17 cellular contexts compared by ENCODE assay signal in genomic region chr17:3040882-3041281, GRCh38. TPM values are rescaled to one million over a fixed set of nuclear protein-coding genes. Genes with fewer than 3 reads are reported as not detected.
A peak's percentile ranks its signal among the peaks of the same experiment; 100 is the strongest.
DNase-seq lines count a peak whose midpoint lies in the region; ATAC-seq and TF ChIP-seq lines count a peak whose summit lies in the region.
"Had no signal": no experiment of that assay in that cellular context is flagged by ENCODE, and none has a peak within 500 bp of the region (broad histone marks: within the 10 kb centered on the region; RNA-seq: fewer than 3 reads in every experiment).

No MANE protein-coding gene starts in this region.

- H2AFZ ChIP-seq in smooth muscle cell (ENCODE audit: low read depth) = no peak overlapping the region

- TF ChIP-seq CTCF in osteocyte (IDR thresholded peaks at IDR 0.05) = no peak
- no peak for TF ChIP-seq CTCF in smooth muscle cell (IDR thresholded peaks at IDR 0.05; ENCODE audit: borderline replicate concordance, insufficient read depth, poor library complexity, severe bottlenecking)

- no peak overlapping the region for H3K4me2 ChIP-seq in smooth muscle cell
- H3K4me2 ChIP-seq: BLaER1 had no signal

- no peak overlapping the region for H3K27ac Mint-ChIP-seq in T-helper 2 cell treated with Interferon-gamma antibody and Interleukin-4, amounts not matched to agents 5 μg/mL and 100 μg/mL, for 36 hours
- H3K27ac Mint-ChIP-seq in osteocyte (ENCODE audit: unreplicated experiment) = no peak overlapping the region
- H3K27ac Mint-ChIP-seq: H9, HFFc6 had no signal

- no peaks in the 10 kb centered on the region for H3F3A ChIP-seq in smooth muscle cell (ENCODE audit: low read depth)

- H3K27me3 ChIP-seq in smooth muscle cell (ENCODE audit: low read depth) = no peaks in the 10 kb centered on the region
- H3K27me3 ChIP-seq: BLaER1 had no signal

- no peaks in the 10 kb centered on the region for H3K79me2 ChIP-seq in smooth muscle cell (ENCODE audit: low read depth)

- H3K4me1 Mint-ChIP-seq in T-helper 2 cell treated with Interferon-gamma antibody and Interleukin-4, amounts not matched to agents 5 μg/mL and 100 μg/mL, for 36 hours (ENCODE audit: low read depth) = no peaks in the 10 kb centered on the region
- H3K4me1 Mint-ChIP-seq in osteocyte (ENCODE audit: unreplicated experiment) = no peaks in the 10 kb centered on the region
- H3K4me1 Mint-ChIP-seq: H9 had no signal

- no peaks in the 10 kb centered on the region for H3K27me3 Mint-ChIP-seq in T-helper 2 cell treated with Interferon-gamma antibody and Interleukin-4, amounts not matched to agents 5 μg/mL and 100 μg/mL, for 36 hours (ENCODE audit: low read depth)
- H3K27me3 Mint-ChIP-seq in osteocyte (ENCODE audit: unreplicated experiment) = peaks cover 6% of the 10 kb centered on the region

- no peak overlapping the region for H3K4me3 Mint-ChIP-seq in T-helper 2 cell treated with Interferon-gamma antibody and Interleukin-4, amounts not matched to agents 5 μg/mL and 100 μg/mL, for 36 hours
- no peak overlapping the region for H3K4me3 Mint-ChIP-seq in osteocyte (ENCODE audit: unreplicated experiment)
- H3K4me3 Mint-ChIP-seq: CD8-positive, alpha-beta memory T cell; H9; HFFc6 had no signal

- H3K4me1 ChIP-seq in smooth muscle cell (ENCODE audit: low read depth) = no peaks in the 10 kb centered on the region
- H3K4me1 ChIP-seq: Caco-2 had no signal

- H3K9me3 Mint-ChIP-seq in T-helper 2 cell treated with Interferon-gamma antibody and Interleukin-4, amounts not matched to agents 5 μg/mL and 100 μg/mL, for 36 hours = peaks cover 16% of the 10 kb centered on the region
- H3K9me3 Mint-ChIP-seq in osteocyte (ENCODE audit: unreplicated experiment) = peaks cover 7% of the 10 kb centered on the region

- 88% methylated on average over 5 of the region's 5 CpGs for WGBS in smooth muscle cell (ENCODE audit: low lambda C conversion rate)

- H3K27ac ChIP-seq in smooth muscle cell (ENCODE audit: low read depth) = no peak overlapping the region
- H3K27ac ChIP-seq: BLaER1 had no signal

- DNase-seq in T-helper 2 cell treated with Interferon-gamma antibody and Interleukin-4, amounts not matched to agents 5 μg/mL and 100 μg/mL, for 36 hours (ENCODE audit: low spot score) = peak; percentile 1
- no peak for DNase-seq in T-helper 2 cell
- peak; percentile 9 for DNase-seq in NCI-H2171 (lab: John Stamatoyannopoulos, UW)
- DNase-seq in left lobe of liver (ENCODE audit: low spot score) = peak; percentile 27
- peak; percentile 70 for DNase-seq in osteocyte (ENCODE audit: extremely low spot score, unreplicated experiment)
- no peak for DNase-seq in NCI-H1105 (lab: John Stamatoyannopoulos, UW)
- no peak for DNase-seq in smooth muscle cell (lab: John Stamatoyannopoulos, UW; ENCODE audit: unreplicated experiment)
- DNase-seq: 8988T; AML-193; Caco-2; CD8-positive, alpha-beta memory T cell; GOT3; H9; HFFc6 had no signal

- ATAC-seq in left lobe of liver (no peak), HG03139 (IDR thresholded peaks at IDR 0.05; ENCODE audit: unreplicated experiment) (no peak)

- H3K36me3 Mint-ChIP-seq in T-helper 2 cell treated with Interferon-gamma antibody and Interleukin-4, amounts not matched to agents 5 μg/mL and 100 μg/mL, for 36 hours (ENCODE audit: low read depth) = no peaks in the 10 kb centered on the region
- no peaks in the 10 kb centered on the region for H3K36me3 Mint-ChIP-seq in osteocyte (ENCODE audit: unreplicated experiment)

- H4K20me1 ChIP-seq in smooth muscle cell (ENCODE audit: low read depth) = no peaks in the 10 kb centered on the region
- H4K20me1 ChIP-seq: BLaER1 had no signal

- H3K9ac ChIP-seq in smooth muscle cell (ENCODE audit: low read depth) = no peak overlapping the region
- H3K9ac ChIP-seq: BLaER1 had no signal

- H3K4me3 ChIP-seq in smooth muscle cell = no peak overlapping the region
- H3K4me3 ChIP-seq: BLaER1 had no signal

- H3K36me3 ChIP-seq in smooth muscle cell (ENCODE audit: low read depth) = no peaks in the 10 kb centered on the region

- H3K9me3 ChIP-seq in smooth muscle cell (replicated peaks; ENCODE audit: low read depth) = no peaks in the 10 kb centered on the region
- H3K9me3 ChIP-seq: Caco-2 had no signal

RNA-seq across cellular contexts. Expression of gene OR1D5, which starts 22.5 kb away (rescaled TPM):
- total RNA-seq in left lobe of liver (not detected), osteocyte (not detected in 2 replicates), smooth muscle cell (not detected in 2 replicates)
- not detected in 2 replicates for polyA plus RNA-seq in smooth muscle cell
- total RNA-seq: Caco-2; CD8-positive, alpha-beta memory T cell; Daoy; H9; HFFc6 had no signal

Comparison
In these comparisons a context has a peak if more than half of its experiments do, and no peak if none do; other contexts are left out.
1. DNase-seq: peak in T-helper 2 cell treated with Interferon-gamma antibody and Interleukin-4, amounts not matched to agents 5 μg/mL and 100 μg/mL, for 36 hours (single experiment), NCI-H2171 (single experiment), left lobe of liver (single experiment) and osteocyte (single experiment); none in T-helper 2 cell (0 of 5), NCI-H1105 (single experiment) and smooth muscle cell (single experiment).